ENCODE assay signal across 40 cellular contexts in the genomic region with DNA sequence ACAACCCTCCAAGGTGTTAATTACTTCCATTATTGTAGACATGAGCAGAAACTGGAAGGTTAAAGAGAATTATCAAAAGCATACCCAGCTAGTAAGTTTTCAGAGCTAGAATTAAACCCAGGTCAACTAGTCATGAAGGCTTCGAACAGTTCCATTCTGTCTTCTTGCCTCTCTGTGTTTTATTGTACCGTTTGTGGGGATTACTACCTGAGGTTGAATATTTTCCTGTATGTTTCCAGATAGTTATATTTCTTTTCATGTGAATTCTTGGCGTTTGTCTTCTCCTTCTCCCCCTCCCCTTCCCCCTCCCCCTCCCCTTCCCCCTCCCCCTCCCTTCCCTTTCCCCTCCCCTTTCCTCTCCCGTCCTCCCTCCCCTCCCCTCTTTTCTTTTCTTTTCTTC.
"Had no signal": no experiment of that assay in that cellular context is flagged by ENCODE, and none has a peak within 500 bp of the region (broad histone marks: within the 10 kb centered on the region; RNA-seq: fewer than 3 reads in every experiment).

No MANE protein-coding gene starts in this region.

- H3K36me3 ChIP-seq: adrenal gland, ascending aorta, brain microvascular endothelial cell, breast epithelium, cardiac muscle cell had no signal

- H3K27ac Mint-ChIP-seq: activated naive CD4-positive, alpha-beta T cell treated with anti-CD3 and anti-CD28 coated beads for 36 hours; activated naive CD4-positive, alpha-beta T cell treated with anti-CD3 and anti-CD28 coated beads, Interleukin-2, amount 10 ng/mL, durations not matched to agents 7 days and 5 days; activated naive CD4-positive, alpha-beta T cell treated with anti-CD3 and anti-CD28 coated beads, Interleukin-2, amount 50 U/mL, for 24 hours; activated naive CD8-positive, alpha-beta T cell; activated naive CD8-positive, alpha-beta T cell treated with anti-CD3 and anti-CD28 coated beads for 36 hours; activated naive CD8-positive, alpha-beta T cell treated with anti-CD3 and anti-CD28 coated beads, Interleukin-2, amount 10 ng/mL, durations not matched to agents 7 days and 5 days; activated naive CD8-positive, alpha-beta T cell treated with anti-CD3 and anti-CD28 coated beads, Interleukin-2, amount 50 U/mL, for 24 hours; activated T-cell treated with anti-CD3 and anti-CD28 coated beads, Interleukin-2, amount 50 U/mL, for 24 hours; activated T-cell treated with anti-CD3 and anti-CD28 coated beads, Interleukin-2, amount 50 U/mL, for 72 hours; activated T-helper 1 cell treated with anti-CD3 and anti-CD28 coated beads, Interleukin-12 subunit alpha, Interleukin-12 subunit beta, Interleukin-2, Interleukin-4 antibody, amounts not matched to agents 30 ng/mL and 10 ng/mL and 1 ng/mL, durations not matched to agents 14 hours and 24 hours and 36 hours; activated T-helper 17 cell treated with anti-CD3 and anti-CD28 coated beads, Interleukin-2, amount 50 U/mL, for 72 hours; activated T-helper 2 cell treated with anti-CD3 and anti-CD28 coated beads, Interferon-gamma antibody, Interleukin-2, Interleukin-4, amounts not matched to agents 10 μg/mL and 5 μg/mL and 100 μg/mL, durations not matched to agents 14 hours and 24 hours and 36 hours; brain had no signal

- H3K9me3 Mint-ChIP-seq: activated naive CD4-positive, alpha-beta T cell treated with anti-CD3 and anti-CD28 coated beads, Interleukin-2, amount 50 U/mL, for 24 hours; activated T-cell treated with anti-CD3 and anti-CD28 coated beads, Interleukin-2, amount 50 U/mL, for 4 hours; activated T-helper 17 cell treated with anti-CD3 and anti-CD28 coated beads, Interleukin-2, amount 50 U/mL, for 72 hours; brain had no signal

- H3K4me3 Mint-ChIP-seq: activated naive CD4-positive, alpha-beta T cell treated with anti-CD3 and anti-CD28 coated beads for 36 hours; activated naive CD4-positive, alpha-beta T cell treated with anti-CD3 and anti-CD28 coated beads, Interleukin-2, amount 10 ng/mL, durations not matched to agents 7 days and 5 days; activated naive CD4-positive, alpha-beta T cell treated with anti-CD3 and anti-CD28 coated beads, Interleukin-2, amount 50 U/mL, for 24 hours; activated naive CD8-positive, alpha-beta T cell; activated naive CD8-positive, alpha-beta T cell treated with anti-CD3 and anti-CD28 coated beads for 36 hours; activated naive CD8-positive, alpha-beta T cell treated with anti-CD3 and anti-CD28 coated beads, Interleukin-2, amount 10 ng/mL, durations not matched to agents 7 days and 5 days; activated naive CD8-positive, alpha-beta T cell treated with anti-CD3 and anti-CD28 coated beads, Interleukin-2, amount 50 U/mL, for 24 hours; activated T-cell treated with anti-CD3 and anti-CD28 coated beads, Interleukin-2, amount 50 U/mL, for 24 hours; activated T-cell treated with anti-CD3 and anti-CD28 coated beads, Interleukin-2, amount 50 U/mL, for 4 hours; activated T-cell treated with anti-CD3 and anti-CD28 coated beads, Interleukin-2, amount 50 U/mL, for 72 hours; activated T-helper 1 cell treated with anti-CD3 and anti-CD28 coated beads, Interleukin-12 subunit alpha, Interleukin-12 subunit beta, Interleukin-2, Interleukin-4 antibody, amounts not matched to agents 30 ng/mL and 10 ng/mL and 1 ng/mL, durations not matched to agents 14 hours and 24 hours and 36 hours; activated T-helper 17 cell treated with anti-CD3 and anti-CD28 coated beads, Interleukin-2, amount 50 U/mL, for 72 hours; brain; central memory CD8-positive, alpha-beta T cell had no signal

- H3K9me3 ChIP-seq: adrenal gland, ascending aorta, body of pancreas, breast epithelium had no signal

- H3K36me3 Mint-ChIP-seq: activated naive CD4-positive, alpha-beta T cell treated with anti-CD3 and anti-CD28 coated beads, Interleukin-2, amount 10 ng/mL, durations not matched to agents 7 days and 5 days; activated naive CD4-positive, alpha-beta T cell treated with anti-CD3 and anti-CD28 coated beads, Interleukin-2, amount 50 U/mL, for 24 hours; activated naive CD8-positive, alpha-beta T cell; activated naive CD8-positive, alpha-beta T cell treated with anti-CD3 and anti-CD28 coated beads for 36 hours; activated naive CD8-positive, alpha-beta T cell treated with anti-CD3 and anti-CD28 coated beads, Interleukin-2, amount 10 ng/mL, durations not matched to agents 7 days and 5 days; brain had no signal

- H3K4me1 Mint-ChIP-seq: activated naive CD4-positive, alpha-beta T cell treated with anti-CD3 and anti-CD28 coated beads, Interleukin-2, amount 10 ng/mL, durations not matched to agents 7 days and 5 days; activated naive CD4-positive, alpha-beta T cell treated with anti-CD3 and anti-CD28 coated beads, Interleukin-2, amount 50 U/mL, for 24 hours; activated naive CD8-positive, alpha-beta T cell treated with anti-CD3 and anti-CD28 coated beads for 36 hours; activated naive CD8-positive, alpha-beta T cell treated with anti-CD3 and anti-CD28 coated beads, Interleukin-2, amount 10 ng/mL, durations not matched to agents 7 days and 5 days; activated naive CD8-positive, alpha-beta T cell treated with anti-CD3 and anti-CD28 coated beads, Interleukin-2, amount 50 U/mL, for 24 hours; activated T-helper 17 cell treated with anti-CD3 and anti-CD28 coated beads, Interleukin-2, amount 50 U/mL, for 72 hours; brain; central memory CD8-positive, alpha-beta T cell had no signal

- H3K4me3 ChIP-seq: adrenal gland, ascending aorta, body of pancreas, breast epithelium, cardiac muscle cell had no signal

- H3K27ac ChIP-seq: adrenal gland, ascending aorta, body of pancreas, brain microvascular endothelial cell, breast epithelium, cardiac muscle cell had no signal

- H3K27me3 Mint-ChIP-seq: activated naive CD4-positive, alpha-beta T cell treated with anti-CD3 and anti-CD28 coated beads, Interleukin-2, amount 10 ng/mL, durations not matched to agents 7 days and 5 days; activated naive CD4-positive, alpha-beta T cell treated with anti-CD3 and anti-CD28 coated beads, Interleukin-2, amount 50 U/mL, for 24 hours; activated naive CD8-positive, alpha-beta T cell; activated naive CD8-positive, alpha-beta T cell treated with anti-CD3 and anti-CD28 coated beads, Interleukin-2, amount 10 ng/mL, durations not matched to agents 7 days and 5 days; activated T-cell treated with anti-CD3 and anti-CD28 coated beads, Interleukin-2, amount 50 U/mL, for 24 hours; activated T-helper 17 cell treated with anti-CD3 and anti-CD28 coated beads, Interleukin-2, amount 50 U/mL, for 72 hours; central memory CD8-positive, alpha-beta T cell had no signal

- ATAC-seq: activated naive CD4-positive, alpha-beta T cell treated with anti-CD3 and anti-CD28 coated beads, Interleukin-2, amount 50 U/mL, for 72 hours; activated naive CD8-positive, alpha-beta T cell treated with anti-CD3 and anti-CD28 coated beads, Interleukin-2, amount 50 U/mL, for 24 hours; activated T-cell treated with anti-CD3 and anti-CD28 coated beads, Interleukin-2, amount 50 U/mL, for 4 hours; activated T-cell treated with anti-CD3 and anti-CD28 coated beads, Interleukin-2, amount 50 U/mL, for 72 hours; activated T-helper 17 cell treated with anti-CD3 and anti-CD28 coated beads, Interleukin-2, amount 50 U/mL, for 72 hours; body of pancreas had no signal

- H3K4me1 ChIP-seq: adrenal gland, ascending aorta, body of pancreas, breast epithelium had no signal

- H3K27me3 ChIP-seq: adrenal gland, ascending aorta, body of pancreas, brain microvascular endothelial cell, breast epithelium, cardiac muscle cell had no signal

- DNase-seq: activated effector memory CD4-positive, alpha-beta T cell treated with anti-CD3 and anti-CD28 coated beads, Interleukin-2, amount 50 U/mL, for 16 hours; activated effector memory CD4-positive, alpha-beta T cell treated with Interleukin-2 at 50 U/mL for 16 hours; activated gamma-delta T cell; activated gamma-delta T cell treated with Interleukin-2 at 50 U/mL for 16 hours; activated naive CD4-positive, alpha-beta T cell; activated naive CD4-positive, alpha-beta T cell treated with anti-CD3 and anti-CD28 coated beads for 36 hours; activated naive CD4-positive, alpha-beta T cell treated with anti-CD3 and anti-CD28 coated beads, Interleukin-2, amount 10 ng/mL, durations not matched to agents 7 days and 5 days; activated naive CD4-positive, alpha-beta T cell treated with anti-CD3 and anti-CD28 coated beads, Interleukin-2, amount 50 U/mL, for 16 hours; activated naive CD4-positive, alpha-beta T cell treated with Interleukin-2 at 50 U/mL for 16 hours; activated naive CD8-positive, alpha-beta T cell treated with anti-CD3 and anti-CD28 coated beads for 36 hours; activated naive CD8-positive, alpha-beta T cell treated with anti-CD3 and anti-CD28 coated beads, Interleukin-2, amount 10 ng/mL, durations not matched to agents 7 days and 5 days; activated naive CD8-positive, alpha-beta T cell treated with anti-CD3 and anti-CD28 coated beads, Interleukin-2, amount 50 U/mL, for 24 hours; activated T-cell treated with anti-CD3 and anti-CD28 coated beads, Interleukin-2, amount 50 U/mL, for 1 hour; activated T-cell treated with anti-CD3 and anti-CD28 coated beads, Interleukin-2, amount 50 U/mL, for 24 hours; activated T-cell treated with anti-CD3 and anti-CD28 coated beads, Interleukin-2, amount 50 U/mL, for 4 hours; activated T-cell treated with anti-CD3 and anti-CD28 coated beads, Interleukin-2, amount 50 U/mL, for 48 hours; activated T-cell treated with anti-CD3 and anti-CD28 coated beads, Interleukin-2, amount 50 U/mL, for 72 hours; adrenal gland; amniotic stem cell; amygdala; anterior cingulate cortex; aorta; body of pancreas; brain microvascular endothelial cell; caudate nucleus; central memory CD4-positive, alpha-beta T cell; cerebellar nuclear complex had no signal

- FAIRE-seq: astrocyte, bronchial epithelial cell had no signal
